26 cellular contexts compared by ENCODE assay signal in the genomic region with DNA sequence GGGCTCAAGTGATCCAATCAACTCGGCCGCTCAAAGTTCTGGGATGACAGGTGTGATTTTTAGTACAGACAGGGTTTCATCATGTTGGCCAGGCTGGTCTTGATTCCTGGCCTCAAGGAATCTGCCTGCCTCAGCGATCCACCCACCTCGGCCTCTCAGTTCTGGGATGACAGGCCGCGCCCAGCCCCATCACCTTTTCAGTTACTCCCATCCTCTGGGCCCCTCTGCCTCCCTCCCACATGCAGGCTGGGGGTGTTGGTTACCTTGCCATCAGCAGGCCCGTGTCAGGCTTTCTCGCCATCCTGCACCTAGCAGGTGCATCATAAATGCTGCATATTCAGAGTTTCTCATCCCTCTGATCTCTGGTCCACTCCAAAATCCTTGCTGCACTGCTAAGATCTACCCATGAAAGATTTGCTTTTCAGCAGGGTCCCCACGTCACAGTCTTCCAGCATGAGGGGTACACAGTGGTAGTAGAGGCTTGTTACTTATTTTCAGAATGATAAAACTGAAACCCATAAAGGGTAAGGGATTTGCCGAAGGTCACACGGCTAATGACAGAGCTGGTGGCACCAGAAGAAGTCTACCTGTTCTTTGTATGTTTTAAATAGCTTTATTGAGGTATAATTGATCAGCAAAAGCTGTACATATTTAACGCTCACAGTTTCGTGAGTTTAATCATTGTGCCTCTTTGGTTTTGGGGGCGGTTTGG. TPM values are rescaled to one million over a fixed set of nuclear protein-coding genes. Genes with fewer than 3 reads are reported as not detected.
DNase-seq lines count a peak whose midpoint lies in the region; ATAC-seq, FAIRE-seq and TF ChIP-seq lines count a peak whose summit lies in the region.
"Had no signal": no experiment of that assay in that cellular context is flagged by ENCODE, and none has a peak within 500 bp of the region (broad histone marks: within the 10 kb centered on the region; RNA-seq: fewer than 3 reads in every experiment).

No MANE protein-coding gene starts in this region.

- no peaks in the 10 kb centered on the region for H3K9me3 Mint-ChIP-seq in activated T-cell treated with anti-CD3 and anti-CD28 coated beads, Interleukin-2, amount 50 U/mL, for 72 hours
- no peaks in the 10 kb centered on the region for H3K9me3 Mint-ChIP-seq in activated naive CD8-positive, alpha-beta T cell treated with anti-CD3 and anti-CD28 coated beads, Interleukin-2, amount 50 U/mL, for 24 hours
- H3K9me3 Mint-ChIP-seq in type B pancreatic cell: no peaks in the 10 kb centered on the region

- ATAC-seq in activated T-cell treated with anti-CD3 and anti-CD28 coated beads, Interleukin-2, amount 50 U/mL, for 72 hours (replicated peaks in 1 of 2): peak; percentile 54
- ATAC-seq in HG02798 (IDR thresholded peaks at IDR 0.05; ENCODE audit: poor library complexity, unreplicated experiment): peak; percentile 41
- peak; percentile 74 for ATAC-seq in activated naive CD8-positive, alpha-beta T cell treated with anti-CD3 and anti-CD28 coated beads, Interleukin-2, amount 50 U/mL, for 24 hours
- ATAC-seq: HCT116 had no signal

- H3K4me3 Mint-ChIP-seq in activated T-cell treated with anti-CD3 and anti-CD28 coated beads, Interleukin-2, amount 50 U/mL, for 72 hours: no peak overlapping the region
- H3K4me3 Mint-ChIP-seq in activated naive CD8-positive, alpha-beta T cell treated with anti-CD3 and anti-CD28 coated beads, Interleukin-2, amount 50 U/mL, for 24 hours: no peak overlapping the region
- H3K4me3 Mint-ChIP-seq in type B pancreatic cell: no peak overlapping the region

- H3K27ac Mint-ChIP-seq in activated T-cell treated with anti-CD3 and anti-CD28 coated beads, Interleukin-2, amount 50 U/mL, for 72 hours: peak overlapping the region; percentile 71
- peak overlapping the region; percentile 68 for H3K27ac Mint-ChIP-seq in activated naive CD8-positive, alpha-beta T cell treated with anti-CD3 and anti-CD28 coated beads, Interleukin-2, amount 50 U/mL, for 24 hours
- H3K27ac Mint-ChIP-seq in type B pancreatic cell: peak overlapping the region; percentile 5

- no peak for FAIRE-seq in frontal cortex (lab: Jason Lieb, UNC)
- FAIRE-seq: endothelial cell of umbilical vein, TTC549 had no signal

- H3K27me3 Mint-ChIP-seq in activated T-cell treated with anti-CD3 and anti-CD28 coated beads, Interleukin-2, amount 50 U/mL, for 72 hours (ENCODE audit: low read depth): no peaks in the 10 kb centered on the region
- H3K27me3 Mint-ChIP-seq in activated naive CD8-positive, alpha-beta T cell treated with anti-CD3 and anti-CD28 coated beads, Interleukin-2, amount 50 U/mL, for 24 hours: no peaks in the 10 kb centered on the region
- no peaks in the 10 kb centered on the region for H3K27me3 Mint-ChIP-seq in type B pancreatic cell

- peak in 1 of 2 donors; percentile 10 for DNase-seq in activated T-cell treated with anti-CD3 and anti-CD28 coated beads, Interleukin-2, amount 50 U/mL, for 72 hours
- DNase-seq in activated T-cell treated with anti-CD3 and anti-CD28 coated beads for 4 hours: no peak
- DNase-seq in activated naive CD8-positive, alpha-beta T cell treated with anti-CD3 and anti-CD28 coated beads, Interleukin-2, amount 50 U/mL, for 24 hours: no peak
- DNase-seq in type B pancreatic cell (ENCODE audit: extremely low spot score, unreplicated experiment): no peak
- DNase-seq in putamen (ENCODE audit: low spot score): no peak
- no peak for DNase-seq in frontal cortex (ENCODE audit: low spot score in 2 of 2)
- DNase-seq: activated gamma-delta T cell treated with Interleukin-2 at 50 U/mL for 16 hours, amniotic stem cell, BE2C, COR-L47, GF-D8, hypothalamus, Kasumi-1, left ventricle myocardium inferior, NCI-H1436, NCI-H2107, NCI-H446, NCI-H82, RPMI8226, sigmoid colon, T-helper 1 cell, tibial artery had no signal

- H3K36me3 Mint-ChIP-seq in activated T-cell treated with anti-CD3 and anti-CD28 coated beads, Interleukin-2, amount 50 U/mL, for 72 hours (ENCODE audit: insufficient read depth in 2 of 2): peaks cover 18 to 37% of the 10 kb centered on the region in 2 donors
- peaks cover 70% of the 10 kb centered on the region for H3K36me3 Mint-ChIP-seq in activated naive CD8-positive, alpha-beta T cell treated with anti-CD3 and anti-CD28 coated beads, Interleukin-2, amount 50 U/mL, for 24 hours (ENCODE audit: low read depth)
- peaks cover 29% of the 10 kb centered on the region for H3K36me3 Mint-ChIP-seq in type B pancreatic cell

- no peak for TF ChIP-seq CTCF in type B pancreatic cell (conservative IDR thresholded peaks at IDR 0.05)

- peaks cover 33% of the 10 kb centered on the region for H3K4me1 Mint-ChIP-seq in activated T-cell treated with anti-CD3 and anti-CD28 coated beads, Interleukin-2, amount 50 U/mL, for 72 hours (ENCODE audit: low read depth)
- H3K4me1 Mint-ChIP-seq in activated naive CD8-positive, alpha-beta T cell treated with anti-CD3 and anti-CD28 coated beads, Interleukin-2, amount 50 U/mL, for 24 hours: peaks cover 32% of the 10 kb centered on the region
- H3K4me1 Mint-ChIP-seq in type B pancreatic cell (ENCODE audit: unreplicated experiment): peaks cover 11% of the 10 kb centered on the region

RNA-seq across cellular contexts. Expression of a gene that starts 16.6 kb away (rescaled TPM):
- 10 to 100 TPM; 32.8 to 33.7 TPM for total RNA-seq in activated T-cell treated with anti-CD3 and anti-CD28 coated beads, Interleukin-2, amount 50 U/mL, for 72 hours
- total RNA-seq in type B pancreatic cell (ENCODE audit: low replicate concordance): 35.5 and 64.3 TPM in 2 replicates
- 6.5 TPM for total RNA-seq in frontal cortex

RNA-seq across cellular contexts. Expression of a gene that starts 16.8 kb away (rescaled TPM):
- 10 to 100 TPM; 15.0 to 20.6 TPM for total RNA-seq in activated T-cell treated with anti-CD3 and anti-CD28 coated beads, Interleukin-2, amount 50 U/mL, for 72 hours
- total RNA-seq in type B pancreatic cell (ENCODE audit: low replicate concordance) (14.2 and 18.4 TPM in 2 replicates), frontal cortex (5.7 TPM)

RNA-seq across cellular contexts. Expression of a gene that starts 54.6 kb away (rescaled TPM):
- 10 to 100 TPM; 71.4 to 73.1 TPM for total RNA-seq in activated T-cell treated with anti-CD3 and anti-CD28 coated beads, Interleukin-2, amount 50 U/mL, for 72 hours
- total RNA-seq in type B pancreatic cell (ENCODE audit: low replicate concordance) (84.6 and 88.0 TPM in 2 replicates), frontal cortex (141 TPM)

Comparison
In these comparisons a context has a peak if more than half of its experiments do, and no peak if none do; other contexts are left out.
1. H3K27ac Mint-ChIP-seq: peak in every context shown above with its lines; median percentile 71 in activated T-cell treated with anti-CD3 and anti-CD28 coated beads, Interleukin-2, amount 50 U/mL, for 72 hours; 68 in activated naive CD8-positive, alpha-beta T cell treated with anti-CD3 and anti-CD28 coated beads, Interleukin-2, amount 50 U/mL, for 24 hours; 5 in type B pancreatic cell.